In the genomic region with DNA sequence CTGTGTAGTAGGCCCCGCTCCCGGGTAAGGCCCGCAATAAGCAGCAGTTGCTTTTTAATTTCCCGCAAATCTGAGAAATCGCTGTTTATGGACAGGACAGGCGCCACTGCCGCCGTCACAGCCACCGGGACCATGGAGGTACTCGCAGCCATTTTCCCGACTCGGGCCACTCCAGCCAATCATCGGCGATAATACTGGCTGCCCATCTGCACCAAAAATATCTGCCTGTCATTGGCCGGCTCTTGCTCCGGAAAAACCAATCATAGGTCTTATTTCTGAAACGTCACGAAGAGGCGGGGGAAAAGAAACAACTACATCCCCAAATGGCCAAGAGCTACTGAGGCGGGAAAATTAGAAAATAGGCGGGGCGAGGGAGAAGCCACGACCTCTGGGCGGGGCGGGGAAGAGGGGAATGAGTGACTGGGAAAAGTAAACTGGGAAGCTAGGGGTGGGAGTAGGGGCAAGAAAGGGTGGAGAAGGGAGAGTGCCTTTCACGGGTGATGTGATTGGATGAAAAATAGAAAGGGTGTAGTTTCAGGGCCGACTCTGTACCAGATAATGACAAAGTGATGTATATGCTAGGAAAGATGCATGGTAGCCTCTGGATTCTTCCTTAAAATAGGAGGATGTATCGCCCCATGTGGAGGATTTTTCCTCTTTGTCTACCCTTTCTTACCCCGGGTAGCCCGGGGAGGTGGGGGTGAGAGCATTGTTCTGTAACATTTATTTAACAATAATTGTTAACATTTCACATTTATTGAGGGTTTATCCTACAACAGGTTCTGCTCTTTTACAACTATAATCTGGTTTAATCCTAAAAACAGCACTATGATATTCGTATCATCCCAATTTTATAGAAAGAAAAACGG, we compare ENCODE assay signal across 1 cellular context.
TF ChIP-seq lines count a peak whose summit lies in the region.

A gene with protein sequence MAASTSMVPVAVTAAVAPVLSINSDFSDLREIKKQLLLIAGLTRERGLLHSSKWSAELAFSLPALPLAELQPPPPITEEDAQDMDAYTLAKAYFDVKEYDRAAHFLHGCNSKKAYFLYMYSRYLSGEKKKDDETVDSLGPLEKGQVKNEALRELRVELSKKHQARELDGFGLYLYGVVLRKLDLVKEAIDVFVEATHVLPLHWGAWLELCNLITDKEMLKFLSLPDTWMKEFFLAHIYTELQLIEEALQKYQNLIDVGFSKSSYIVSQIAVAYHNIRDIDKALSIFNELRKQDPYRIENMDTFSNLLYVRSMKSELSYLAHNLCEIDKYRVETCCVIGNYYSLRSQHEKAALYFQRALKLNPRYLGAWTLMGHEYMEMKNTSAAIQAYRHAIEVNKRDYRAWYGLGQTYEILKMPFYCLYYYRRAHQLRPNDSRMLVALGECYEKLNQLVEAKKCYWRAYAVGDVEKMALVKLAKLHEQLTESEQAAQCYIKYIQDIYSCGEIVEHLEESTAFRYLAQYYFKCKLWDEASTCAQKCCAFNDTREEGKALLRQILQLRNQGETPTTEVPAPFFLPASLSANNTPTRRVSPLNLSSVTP (minus strand): TSS at position 163 of the 869 bp plus-strand sequence. CDS start 11 bp downstream, at position 152.

TF ChIP-seq in HEK293, 187 proteins besides CTCF, POLR2A, EP300 and RAD21 (continued from another document):
- TF ChIP-seq, protein P1, sequence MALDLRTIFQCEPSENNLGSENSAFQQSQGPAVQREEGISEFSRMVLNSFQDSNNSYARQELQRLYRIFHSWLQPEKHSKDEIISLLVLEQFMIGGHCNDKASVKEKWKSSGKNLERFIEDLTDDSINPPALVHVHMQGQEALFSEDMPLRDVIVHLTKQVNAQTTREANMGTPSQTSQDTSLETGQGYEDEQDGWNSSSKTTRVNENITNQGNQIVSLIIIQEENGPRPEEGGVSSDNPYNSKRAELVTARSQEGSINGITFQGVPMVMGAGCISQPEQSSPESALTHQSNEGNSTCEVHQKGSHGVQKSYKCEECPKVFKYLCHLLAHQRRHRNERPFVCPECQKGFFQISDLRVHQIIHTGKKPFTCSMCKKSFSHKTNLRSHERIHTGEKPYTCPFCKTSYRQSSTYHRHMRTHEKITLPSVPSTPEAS (tag by site-specific recombination; IDR thresholded peaks at IDR 0.05) = no peak
- TF ChIP-seq SCRT1 (tag by site-specific recombination; IDR thresholded peaks at IDR 0.05; ENCODE audit: borderline replicate concordance) (no peak), YY2 (tag by site-specific recombination; IDR thresholded peaks at IDR 0.05) (peak; percentile 93), ZNF510 (tag by site-specific recombination; IDR thresholded peaks at IDR 0.05; ENCODE audit: insufficient replicate concordance) (no peak), RBAK (tag by site-specific recombination; IDR thresholded peaks at IDR 0.05) (no peak), ZNF549 (tag by site-specific recombination; IDR thresholded peaks at IDR 0.05) (no peak), SP2 (tag by site-specific recombination; IDR thresholded peaks at IDR 0.05) (peak; percentile 99), ZNF473 (tag by site-specific recombination; IDR thresholded peaks at IDR 0.05) (no peak), ZNF548 (tag by site-specific recombination; IDR thresholded peaks at IDR 0.05) (no peak), ZNF530 (tag by site-specific recombination; IDR thresholded peaks at IDR 0.05; ENCODE audit: low read depth) (no peak), ZNF654 (tag by site-specific recombination; IDR thresholded peaks at IDR 0.05; ENCODE audit: low read depth) (no peak), ZNF302 (tag by site-specific recombination; IDR thresholded peaks at IDR 0.05; ENCODE audit: low read depth) (no peak), ZNF16 (tag by site-specific recombination; IDR thresholded peaks at IDR 0.05; ENCODE audit: low read depth) (no peak), SALL2 (tag by site-specific recombination; IDR thresholded peaks at IDR 0.05; ENCODE audit: borderline replicate concordance) (no peak), BCL11B (tag by site-specific recombination; IDR thresholded peaks at IDR 0.05; ENCODE audit: low read depth) (no peak), ZBTB1 (tag by site-specific recombination; IDR thresholded peaks at IDR 0.05) (no peak), BCL11A (tag by site-specific recombination; IDR thresholded peaks at IDR 0.05; ENCODE audit: low read depth) (no peak), ZNF366 (tag by site-specific recombination; conservative IDR thresholded peaks at IDR 0.05) (peak; percentile 100), ZNF114 (tag by site-specific recombination; IDR thresholded peaks at IDR 0.05) (no peak), ZNF354C (tag by site-specific recombination; IDR thresholded peaks at IDR 0.05; ENCODE audit: borderline replicate concordance, low read depth) (no peak), ZEB2 (tag by site-specific recombination; IDR thresholded peaks at IDR 0.05) (0 out of 2 replicates have a peak, but pooled peaks have one; percentile 8), ZNF792 (tag by site-specific recombination; IDR thresholded peaks at IDR 0.05) (no peak), ZNF112 (tag by site-specific recombination; IDR thresholded peaks at IDR 0.05) (no peak), ZNF560 (tag by site-specific recombination; IDR thresholded peaks at IDR 0.05; ENCODE audit: borderline replicate concordance) (no peak), TRIM28 (IDR thresholded peaks at IDR 0.05; ENCODE audit: borderline replicate concordance, low read length) (no peak; the same call in 1 of the 2 replicates), ZNF211 (tag by site-specific recombination; IDR thresholded peaks at IDR 0.05; ENCODE audit: low read depth) (no peak), ZNF843 (tag by site-specific recombination; IDR thresholded peaks at IDR 0.05) (no peak), ZNF341 (tag by site-specific recombination; IDR thresholded peaks at IDR 0.05; ENCODE audit: low read depth) (no peak), ZFHX2 (tag by site-specific recombination; conservative IDR thresholded peaks at IDR 0.05) (peak; percentile 50), KLF16 (tag by site-specific recombination; IDR thresholded peaks at IDR 0.05) (peak; percentile 64; the same call in 1 of the 2 replicates), ZNF335 (tag by site-specific recombination; conservative IDR thresholded peaks at IDR 0.05) (peak; percentile 96), ZBTB8A (tag by site-specific recombination; IDR thresholded peaks at IDR 0.05) (peak; percentile 79), ZNF544 (tag by site-specific recombination; IDR thresholded peaks at IDR 0.05) (no peak)
- TF ChIP-seq, protein P2, sequence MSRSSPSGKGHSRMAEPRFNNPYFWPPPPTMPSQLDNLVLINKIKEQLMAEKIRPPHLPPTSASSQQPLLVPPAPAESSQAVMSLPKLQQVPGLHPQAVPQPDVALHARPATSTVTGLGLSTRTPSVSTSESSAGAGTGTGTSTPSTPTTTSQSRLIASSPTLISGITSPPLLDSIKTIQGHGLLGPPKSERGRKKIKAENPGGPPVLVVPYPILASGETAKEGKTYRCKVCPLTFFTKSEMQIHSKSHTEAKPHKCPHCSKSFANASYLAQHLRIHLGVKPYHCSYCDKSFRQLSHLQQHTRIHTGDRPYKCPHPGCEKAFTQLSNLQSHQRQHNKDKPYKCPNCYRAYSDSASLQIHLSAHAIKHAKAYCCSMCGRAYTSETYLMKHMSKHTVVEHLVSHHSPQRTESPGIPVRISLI (tag by site-specific recombination; IDR thresholded peaks at IDR 0.05) = no peak
- TF ChIP-seq, protein P3, sequence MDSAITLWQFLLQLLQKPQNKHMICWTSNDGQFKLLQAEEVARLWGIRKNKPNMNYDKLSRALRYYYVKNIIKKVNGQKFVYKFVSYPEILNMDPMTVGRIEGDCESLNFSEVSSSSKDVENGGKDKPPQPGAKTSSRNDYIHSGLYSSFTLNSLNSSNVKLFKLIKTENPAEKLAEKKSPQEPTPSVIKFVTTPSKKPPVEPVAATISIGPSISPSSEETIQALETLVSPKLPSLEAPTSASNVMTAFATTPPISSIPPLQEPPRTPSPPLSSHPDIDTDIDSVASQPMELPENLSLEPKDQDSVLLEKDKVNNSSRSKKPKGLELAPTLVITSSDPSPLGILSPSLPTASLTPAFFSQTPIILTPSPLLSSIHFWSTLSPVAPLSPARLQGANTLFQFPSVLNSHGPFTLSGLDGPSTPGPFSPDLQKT (IDR thresholded peaks at IDR 0.05; ENCODE audit: borderline replicate concordance, low read depth, low read length) = no peak
- TF ChIP-seq, protein P4, sequence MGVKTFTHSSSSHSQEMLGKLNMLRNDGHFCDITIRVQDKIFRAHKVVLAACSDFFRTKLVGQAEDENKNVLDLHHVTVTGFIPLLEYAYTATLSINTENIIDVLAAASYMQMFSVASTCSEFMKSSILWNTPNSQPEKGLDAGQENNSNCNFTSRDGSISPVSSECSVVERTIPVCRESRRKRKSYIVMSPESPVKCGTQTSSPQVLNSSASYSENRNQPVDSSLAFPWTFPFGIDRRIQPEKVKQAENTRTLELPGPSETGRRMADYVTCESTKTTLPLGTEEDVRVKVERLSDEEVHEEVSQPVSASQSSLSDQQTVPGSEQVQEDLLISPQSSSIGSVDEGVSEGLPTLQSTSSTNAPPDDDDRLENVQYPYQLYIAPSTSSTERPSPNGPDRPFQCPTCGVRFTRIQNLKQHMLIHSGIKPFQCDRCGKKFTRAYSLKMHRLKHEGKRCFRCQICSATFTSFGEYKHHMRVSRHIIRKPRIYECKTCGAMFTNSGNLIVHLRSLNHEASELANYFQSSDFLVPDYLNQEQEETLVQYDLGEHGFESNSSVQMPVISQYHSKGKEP (tag by site-specific recombination; IDR thresholded peaks at IDR 0.05) = no peak
- TF ChIP-seq, protein P5, sequence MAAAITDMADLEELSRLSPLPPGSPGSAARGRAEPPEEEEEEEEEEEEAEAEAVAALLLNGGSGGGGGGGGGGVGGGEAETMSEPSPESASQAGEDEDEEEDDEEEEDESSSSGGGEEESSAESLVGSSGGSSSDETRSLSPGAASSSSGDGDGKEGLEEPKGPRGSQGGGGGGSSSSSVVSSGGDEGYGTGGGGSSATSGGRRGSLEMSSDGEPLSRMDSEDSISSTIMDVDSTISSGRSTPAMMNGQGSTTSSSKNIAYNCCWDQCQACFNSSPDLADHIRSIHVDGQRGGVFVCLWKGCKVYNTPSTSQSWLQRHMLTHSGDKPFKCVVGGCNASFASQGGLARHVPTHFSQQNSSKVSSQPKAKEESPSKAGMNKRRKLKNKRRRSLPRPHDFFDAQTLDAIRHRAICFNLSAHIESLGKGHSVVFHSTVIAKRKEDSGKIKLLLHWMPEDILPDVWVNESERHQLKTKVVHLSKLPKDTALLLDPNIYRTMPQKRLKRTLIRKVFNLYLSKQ (tag by site-specific recombination; IDR thresholded peaks at IDR 0.05; ENCODE audit: borderline replicate concordance) = no peak
- TF ChIP-seq, protein P6, sequence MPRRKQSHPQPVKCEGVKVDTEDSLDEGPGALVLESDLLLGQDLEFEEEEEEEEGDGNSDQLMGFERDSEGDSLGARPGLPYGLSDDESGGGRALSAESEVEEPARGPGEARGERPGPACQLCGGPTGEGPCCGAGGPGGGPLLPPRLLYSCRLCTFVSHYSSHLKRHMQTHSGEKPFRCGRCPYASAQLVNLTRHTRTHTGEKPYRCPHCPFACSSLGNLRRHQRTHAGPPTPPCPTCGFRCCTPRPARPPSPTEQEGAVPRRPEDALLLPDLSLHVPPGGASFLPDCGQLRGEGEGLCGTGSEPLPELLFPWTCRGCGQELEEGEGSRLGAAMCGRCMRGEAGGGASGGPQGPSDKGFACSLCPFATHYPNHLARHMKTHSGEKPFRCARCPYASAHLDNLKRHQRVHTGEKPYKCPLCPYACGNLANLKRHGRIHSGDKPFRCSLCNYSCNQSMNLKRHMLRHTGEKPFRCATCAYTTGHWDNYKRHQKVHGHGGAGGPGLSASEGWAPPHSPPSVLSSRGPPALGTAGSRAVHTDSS (tag by site-specific recombination; IDR thresholded peaks at IDR 0.05) = no peak
- TF ChIP-seq, protein P7, sequence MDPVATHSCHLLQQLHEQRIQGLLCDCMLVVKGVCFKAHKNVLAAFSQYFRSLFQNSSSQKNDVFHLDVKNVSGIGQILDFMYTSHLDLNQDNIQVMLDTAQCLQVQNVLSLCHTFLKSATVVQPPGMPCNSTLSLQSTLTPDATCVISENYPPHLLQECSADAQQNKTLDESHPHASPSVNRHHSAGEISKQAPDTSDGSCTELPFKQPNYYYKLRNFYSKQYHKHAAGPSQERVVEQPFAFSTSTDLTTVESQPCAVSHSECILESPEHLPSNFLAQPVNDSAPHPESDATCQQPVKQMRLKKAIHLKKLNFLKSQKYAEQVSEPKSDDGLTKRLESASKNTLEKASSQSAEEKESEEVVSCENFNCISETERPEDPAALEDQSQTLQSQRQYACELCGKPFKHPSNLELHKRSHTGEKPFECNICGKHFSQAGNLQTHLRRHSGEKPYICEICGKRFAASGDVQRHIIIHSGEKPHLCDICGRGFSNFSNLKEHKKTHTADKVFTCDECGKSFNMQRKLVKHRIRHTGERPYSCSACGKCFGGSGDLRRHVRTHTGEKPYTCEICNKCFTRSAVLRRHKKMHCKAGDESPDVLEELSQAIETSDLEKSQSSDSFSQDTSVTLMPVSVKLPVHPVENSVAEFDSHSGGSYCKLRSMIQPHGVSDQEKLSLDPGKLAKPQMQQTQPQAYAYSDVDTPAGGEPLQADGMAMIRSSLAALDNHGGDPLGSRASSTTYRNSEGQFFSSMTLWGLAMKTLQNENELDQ (tag by site-specific recombination; IDR thresholded peaks at IDR 0.05; ENCODE audit: low read depth) = no peak
TF ChIP-seq in HEK293: peak in this region for 45.
